In the genomic region with DNA sequence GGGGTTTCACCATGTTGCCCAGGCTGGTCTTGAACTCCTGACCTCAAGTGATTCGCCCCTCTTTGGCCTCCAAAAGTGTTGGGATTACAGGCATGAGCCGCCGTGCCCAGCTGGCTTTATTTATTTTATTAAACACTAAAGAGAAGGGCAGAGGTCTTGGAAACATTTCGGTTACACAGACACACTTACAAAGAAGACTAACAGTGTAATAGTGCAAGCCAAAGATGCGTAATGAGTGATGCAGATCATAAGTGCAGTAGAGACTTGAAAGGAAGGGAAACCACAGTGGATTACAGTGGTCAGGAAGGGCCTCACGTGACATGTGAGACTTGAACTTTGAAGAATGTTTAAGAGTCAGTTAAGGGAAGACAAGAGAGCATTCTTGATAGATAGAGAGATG, we compare ENCODE assay signal across 9 cellular contexts. TPM values are rescaled to one million over a fixed set of nuclear protein-coding genes. Genes with fewer than 3 reads are reported as not detected.
DNase-seq lines count a peak whose midpoint lies in the region; ATAC-seq lines count a peak whose summit lies in the region.
"Had no signal": no experiment of that assay in that cellular context is flagged by ENCODE, and none has a peak within 500 bp of the region (broad histone marks: within the 10 kb centered on the region; RNA-seq: fewer than 3 reads in every experiment).

No MANE protein-coding gene starts in this region.

- H3K27me3 ChIP-seq in SJSA1 (replicated peaks): no peaks in the 10 kb centered on the region

- H3K27ac ChIP-seq in SJSA1: peak overlapping the region; percentile 49
- H3K27ac ChIP-seq: parathyroid adenoma had no signal

- DNase-seq in Daoy (ENCODE audit: low read depth) (peak; percentile 84), SJSA1 (ENCODE audit: low read depth in 1 of 2, low spot score in 2 of 2) (peak; percentile 63 to 78), NCI-H1694 treated with DMSO at 0.1 percent for 48 hours (lab: John Stamatoyannopoulos, UW) (no peak), superior temporal gyrus (ENCODE audit: extremely low spot score) (no peak)
- peak; percentile 59 for DNase-seq in activated naive CD8-positive, alpha-beta T cell treated with anti-CD3 and anti-CD28 coated beads, Interleukin-2, amount 50 U/mL, for 24 hours
- peak in 2 of 3 donors; percentile 48 to 56 for DNase-seq in stimulated activated CD4-positive, alpha-beta T cell treated with anti-CD3 and anti-CD28 coated beads, Interleukin-12 subunit alpha, Interleukin-12 subunit beta, amount 100 ng/mL, for 48 hours (ENCODE audit: low read depth in 2 of 3, low spot score in 1 of 3)

- H3K4me3 ChIP-seq in SJSA1: no peak overlapping the region

- H3K9me3 ChIP-seq in SJSA1 (replicated peaks): no peaks in the 10 kb centered on the region

- H3K27me3 Mint-ChIP-seq in activated naive CD8-positive, alpha-beta T cell treated with anti-CD3 and anti-CD28 coated beads, Interleukin-2, amount 50 U/mL, for 24 hours: no peaks in the 10 kb centered on the region

- peaks cover 38% of the 10 kb centered on the region for H3K4me1 Mint-ChIP-seq in activated naive CD8-positive, alpha-beta T cell treated with anti-CD3 and anti-CD28 coated beads, Interleukin-2, amount 50 U/mL, for 24 hours

- H3K9me3 Mint-ChIP-seq in activated naive CD8-positive, alpha-beta T cell treated with anti-CD3 and anti-CD28 coated beads, Interleukin-2, amount 50 U/mL, for 24 hours: peaks cover 5% of the 10 kb centered on the region

- peak; percentile 73 for ATAC-seq in HG02623 (IDR thresholded peaks at IDR 0.05; ENCODE audit: unreplicated experiment)
- ATAC-seq in activated naive CD8-positive, alpha-beta T cell treated with anti-CD3 and anti-CD28 coated beads, Interleukin-2, amount 50 U/mL, for 24 hours: peak; percentile 99
- ATAC-seq in HG02840 (IDR thresholded peaks at IDR 0.05; ENCODE audit: low FRiP score, unreplicated experiment): no peak

- peak overlapping the region; percentile 59 for H3K4me3 Mint-ChIP-seq in activated naive CD8-positive, alpha-beta T cell treated with anti-CD3 and anti-CD28 coated beads, Interleukin-2, amount 50 U/mL, for 24 hours

- H3K4me1 ChIP-seq in SJSA1 (replicated peaks): peaks cover 24% of the 10 kb centered on the region
- H3K4me1 ChIP-seq: parathyroid adenoma had no signal

- H3K27ac Mint-ChIP-seq in activated naive CD8-positive, alpha-beta T cell treated with anti-CD3 and anti-CD28 coated beads, Interleukin-2, amount 50 U/mL, for 24 hours: peak overlapping the region; percentile 79

- H3K36me3 Mint-ChIP-seq in activated naive CD8-positive, alpha-beta T cell treated with anti-CD3 and anti-CD28 coated beads, Interleukin-2, amount 50 U/mL, for 24 hours (ENCODE audit: low read depth): peaks cover 6% of the 10 kb centered on the region

- no peaks in the 10 kb centered on the region for H3K36me3 ChIP-seq in SJSA1

RNA-seq across cellular contexts. Expression of gene CDK17, which starts 33.9 kb away (rescaled TPM):
- total RNA-seq in Daoy (2014; rRNA removed; shearing (Covaris generic)): 16.9 and 36.3 TPM in 2 replicates
- total RNA-seq in SJSA1 (2014; rRNA removed; shearing (Covaris generic)): 35.9 and 38.4 TPM in 2 replicates

RNA-seq across cellular contexts. Expression of gene CFAP54, which starts 55.3 kb away (rescaled TPM):
- 0.51 and 0.80 TPM in 2 replicates for total RNA-seq in Daoy (2014; rRNA removed; shearing (Covaris generic))
- 0.05 TPM in 1 of 2 replicates, not detected in the other for total RNA-seq in SJSA1 (2014; rRNA removed; shearing (Covaris generic))

Comparison
In these comparisons a context has a peak if more than half of its experiments do, and no peak if none do; other contexts are left out.
1. DNase-seq: peak in Daoy (single experiment), SJSA1 (2 of 2), activated naive CD8-positive, alpha-beta T cell treated with anti-CD3 and anti-CD28 coated beads, Interleukin-2, amount 50 U/mL, for 24 hours (single experiment) and stimulated activated CD4-positive, alpha-beta T cell treated with anti-CD3 and anti-CD28 coated beads, Interleukin-12 subunit alpha, Interleukin-12 subunit beta, amount 100 ng/mL, for 48 hours (2 of 3); none in NCI-H1694 treated with DMSO at 0.1 percent for 48 hours (single experiment) and superior temporal gyrus (single experiment).